In the genomic region with DNA sequence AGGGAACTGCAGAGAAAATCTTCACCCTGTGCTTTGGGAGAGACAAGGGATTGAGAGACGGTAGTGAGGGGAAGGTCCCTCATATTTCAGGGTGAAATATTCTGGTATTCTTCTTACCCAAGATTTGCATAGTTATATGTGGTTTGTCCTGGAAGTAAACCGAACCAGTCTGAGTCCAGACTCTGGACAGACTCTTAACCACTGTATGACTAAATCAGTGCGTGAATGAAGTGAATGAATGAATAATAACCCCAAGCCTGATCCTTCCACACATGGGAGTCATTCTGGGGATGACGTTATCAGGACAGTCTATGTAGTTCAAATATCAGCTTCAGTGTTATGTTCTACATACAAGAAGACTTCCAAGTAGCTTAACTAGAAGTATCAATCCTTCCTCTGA, we compare ENCODE assay signal across 21 cellular contexts.
DNase-seq lines count a peak whose midpoint lies in the region; ATAC-seq, FAIRE-seq and TF ChIP-seq lines count a peak whose summit lies in the region.
"Had no signal": no experiment of that assay in that cellular context is flagged by ENCODE, and none has a peak within 500 bp of the region (broad histone marks: within the 10 kb centered on the region; RNA-seq: fewer than 3 reads in every experiment).

No MANE protein-coding gene starts in this region.

- POLR2A ChIA-PET in BJ (lab: Charles Lee), result no interaction called here

- H3K27me3 ChIP-seq in BJ (ENCODE audit: control insufficient read depth, insufficient read depth, low read length), result no peaks in the 10 kb centered on the region
- no peaks in the 10 kb centered on the region for H3K27me3 ChIP-seq in bronchial epithelial cell (ENCODE audit: control insufficient read depth, insufficient read depth, low read length)
- no peaks in the 10 kb centered on the region for H3K27me3 ChIP-seq in heart right ventricle
- H3K27me3 ChIP-seq: gastroesophageal sphincter had no signal

- CTCF ChIA-PET in BJ (lab: Yijun Ruan, JAX), result no interaction called here

- ATAC-seq in GM19463 (IDR thresholded peaks at IDR 0.05; ENCODE audit: unreplicated experiment) (peak; percentile 59), HG03045 (IDR thresholded peaks at IDR 0.05; ENCODE audit: unreplicated experiment) (peak; percentile 65), heart right ventricle (no peak)
- ATAC-seq: gastroesophageal sphincter had no signal

- no peak overlapping the region for H3K27ac ChIP-seq in heart right ventricle
- H3K27ac ChIP-seq: gastroesophageal sphincter had no signal

- WGBS in heart right ventricle, 2 donors, result 81 to 85% methylated on average over 4 of the region's 4 CpGs

- DNase-seq in BJ (ENCODE audit: low read depth), result peak; percentile 9
- DNase-seq in bronchial epithelial cell (ENCODE audit: low read depth), result peak; percentile 7
- DNase-seq in heart right ventricle, result no peak
- DNase-seq in activated gamma-delta T cell treated with Interleukin-2 at 50 U/mL for 16 hours, result no peak
- no peak for DNase-seq in DMS53 treated with DMSO at 0.1 percent for 48 hours (lab: John Stamatoyannopoulos, UW; ENCODE audit: unreplicated experiment)
- no peak for DNase-seq in NCI-H2029 treated with DMSO at 0.1 percent for 48 hours (lab: John Stamatoyannopoulos, UW)
- DNase-seq: activated CD4-positive, alpha-beta T cell treated with anti-CD3 and anti-CD28 coated beads, Interleukin-2, amount 10 ng/mL, durations not matched to agents 7 days and 5 days; activated naive CD8-positive, alpha-beta T cell treated with anti-CD3 and anti-CD28 coated beads, Interleukin-2, amount 10 ng/mL, durations not matched to agents 7 days and 5 days; COR-L47; GDM1; HFFc6; immature natural killer cell; NCI-H1092; NCI-H345; nephron progenitor cell; SIG-M5 had no signal

- intact Hi-C loops in heart right ventricle (cut with DNase I), result no loop called here

- H3K4me1 ChIP-seq in heart right ventricle, result no peaks in the 10 kb centered on the region
- H3K4me1 ChIP-seq: gastroesophageal sphincter had no signal

- H3K36me3 ChIP-seq in BJ (ENCODE audit: control insufficient read depth, insufficient read depth, low read length) (no peaks in the 10 kb centered on the region), bronchial epithelial cell (ENCODE audit: control insufficient read depth, insufficient read depth, low read length) (no peaks in the 10 kb centered on the region), heart right ventricle (no peaks in the 10 kb centered on the region)
- H3K36me3 ChIP-seq: gastroesophageal sphincter had no signal

- no peak for TF ChIP-seq CTCF in BJ (IDR thresholded peaks at IDR 0.05; ENCODE audit: insufficient read depth, low read depth, low read length)
- no peak for TF ChIP-seq CTCF in bronchial epithelial cell (IDR thresholded peaks at IDR 0.05; ENCODE audit: insufficient read depth, low read length, severe bottlenecking)
- no peak for TF ChIP-seq CTCF in heart right ventricle (IDR thresholded peaks at IDR 0.05)

- H3K9me3 ChIP-seq in heart right ventricle, result peaks cover 0 to 33% (median 11%) of the 10 kb centered on the region in 11 donors

- no peak overlapping the region for H3K4me3 ChIP-seq in BJ (ENCODE audit: low read depth, low read length)
- H3K4me3 ChIP-seq in bronchial epithelial cell (ENCODE audit: low read depth, low read length), result no peak overlapping the region
- no peak overlapping the region for H3K4me3 ChIP-seq in heart right ventricle
- H3K4me3 ChIP-seq: gastroesophageal sphincter, lung had no signal

- no peak for FAIRE-seq in bronchial epithelial cell (lab: Jason Lieb, UNC)
- FAIRE-seq: endometrium had no signal

Comparison
In these comparisons a context has a peak if more than half of its experiments do, and no peak if none do; other contexts are left out.
1. DNase-seq: peak in BJ (single experiment) and bronchial epithelial cell (single experiment); none in heart right ventricle (0 of 2), activated gamma-delta T cell treated with Interleukin-2 at 50 U/mL for 16 hours (single experiment), DMS53 treated with DMSO at 0.1 percent for 48 hours (single experiment) and NCI-H2029 treated with DMSO at 0.1 percent for 48 hours (single experiment).
2. ATAC-seq: peak in GM19463 (single experiment) and HG03045 (single experiment); none in heart right ventricle (0 of 8).